ENCODE assay signal across 8 cellular contexts in genomic region chr2:19349911-19350677, GRCh38. TPM values are rescaled to one million over a fixed set of nuclear protein-coding genes. Genes with fewer than 3 reads are reported as not detected.
DNase-seq lines count a peak whose midpoint lies in the region; ATAC-seq and TF ChIP-seq lines count a peak whose summit lies in the region.

No MANE protein-coding gene starts in this region.

- in situ Hi-C loops in transverse colon (cut with MboI; ENCODE audit: low pct_ligation_motif_present in 1 of 4, low pct_unique_long_range_greater_than_20kb in 1 of 4, low sequenced_read_pairs in 3 of 4) = loop anchor here (25.0 kb wide), 3 partner anchors 588 to 963 kb away; no protein-coding TSS in a partner anchor

- no peak for ATAC-seq in Right ventricle myocardium inferior
- peak; percentile 55 for ATAC-seq in WTC11
- no peak for ATAC-seq in HG02973 (IDR thresholded peaks at IDR 0.05; ENCODE audit: unreplicated experiment)

- intact Hi-C loops in Right ventricle myocardium inferior (cut with DNase I) (loop anchor here (5.0 to 10.0 kb wide), 4 partner anchors 363 to 915 kb away; no protein-coding TSS in a partner anchor), cardiac septum (cut with DNase I) (no loop called here), transverse colon (cut with DNase I; ENCODE audit: low total_unique reads) (loop anchor here (10.0 kb wide), 2 partner anchors 355 to 1585 kb away; no protein-coding TSS in a partner anchor)

- no peak for TF ChIP-seq EP300 in transverse colon (IDR thresholded peaks at IDR 0.05; ENCODE audit: low read depth)

- no peak for TF ChIP-seq POLR2A in transverse colon (IDR thresholded peaks at IDR 0.05)

- peaks cover 87% of the 10 kb centered on the region for H3K27me3 Mint-ChIP-seq in WTC11 (ENCODE audit: low read depth)
- H3K27me3 Mint-ChIP-seq in endothelial cell (ENCODE audit: unreplicated experiment) = peaks cover 35% of the 10 kb centered on the region

- peaks cover 4 to 28% (median 8%) of the 10 kb centered on the region in 4 donors for H3K4me1 ChIP-seq in transverse colon

- peak overlapping the region; percentile 68 for H3K4me3 Mint-ChIP-seq in WTC11
- H3K4me3 Mint-ChIP-seq in endothelial cell (ENCODE audit: unreplicated experiment) = no peak overlapping the region

- no peaks in the 10 kb centered on the region for H3K9me3 ChIP-seq in transverse colon

- CTCF ChIA-PET in WTC11 (lab: Charles Lee) = interaction anchor here (0.7 to 4.5 kb wide), 11 partner anchors 10 to 829 kb away, joined by 3 to 73 read pairs (median 5); partner anchors contain the start of gene OSR1

- H3K27ac Mint-ChIP-seq in WTC11 = no peak overlapping the region
- H3K27ac Mint-ChIP-seq in endothelial cell (ENCODE audit: unreplicated experiment) = no peak overlapping the region

- H3K4me3 ChIP-seq in transverse colon = peak overlapping the region in 3 of 4 donors; percentile 7 to 23 (median 21)

- TF ChIP-seq CTCF in WTC11 (IDR thresholded peaks at IDR 0.05) = peak; percentile 93
- TF ChIP-seq CTCF in endothelial cell (IDR thresholded peaks at IDR 0.05; ENCODE audit: unreplicated experiment) = peak; percentile 92
- TF ChIP-seq CTCF in transverse colon (IDR thresholded peaks at IDR 0.05) = peak; percentile 77 to 84 (median 81)

- POLR2A ChIA-PET in WTC11 (lab: Charles Lee) = no interaction called here

- peak; percentile 77 for DNase-seq in Right ventricle myocardium inferior (ENCODE audit: missing footprints)
- no peak for DNase-seq in cardiac septum (ENCODE audit: low spot score)
- DNase-seq in WTC11 (ENCODE audit: low spot score) = peak; percentile 87
- peak; percentile 90 for DNase-seq in endothelial cell (ENCODE audit: low spot score)
- DNase-seq in mucosa of gallbladder (ENCODE audit: low spot score) = peak; percentile 54
- DNase-seq in transverse colon = peak; percentile 66
- DNase-seq in NCI-H2081 (lab: John Stamatoyannopoulos, UW) = no peak

- H3K27ac ChIP-seq in transverse colon = peak overlapping the region; percentile 11 to 94 (median 32)

- no peaks in the 10 kb centered on the region for H3K36me3 ChIP-seq in transverse colon

- H3K9me3 Mint-ChIP-seq in WTC11 = no peaks in the 10 kb centered on the region
- H3K9me3 Mint-ChIP-seq in endothelial cell (ENCODE audit: unreplicated experiment) = no peaks in the 10 kb centered on the region

- 43% methylated on average over 47 of the region's 47 CpGs; no CpG with 5 or more reads in 1 of the 2 donors for WGBS in transverse colon (ENCODE audit: low coverage in 1 of 2), 2 donors

- H3K4me1 Mint-ChIP-seq in WTC11 (peaks cover 28% of the 10 kb centered on the region), endothelial cell (ENCODE audit: unreplicated experiment) (peaks cover 13% of the 10 kb centered on the region)

- H3K36me3 Mint-ChIP-seq in WTC11 (0 out of 2 replicates have a peak, but pooled peaks cover 3% of the 10 kb centered on the region), endothelial cell (ENCODE audit: low read depth, unreplicated experiment) (no peaks in the 10 kb centered on the region)

- H3K27me3 ChIP-seq in transverse colon = peaks cover 46% of the 10 kb centered on the region

TF ChIP-seq in WTC11, 78 proteins besides CTCF, POLR2A, EP300 and RAD21 (continues in another document):
- TF ChIP-seq ZNF512 (CRISPR knock-in tag; IDR thresholded peaks at IDR 0.05; ENCODE audit: borderline replicate concordance) (no peak), MLX (CRISPR knock-in tag; IDR thresholded peaks at IDR 0.05) (no peak), OVOL2 (CRISPR knock-in tag; IDR thresholded peaks at IDR 0.05; ENCODE audit: borderline replicate concordance) (no peak), ATF3 (CRISPR knock-in tag; conservative IDR thresholded peaks at IDR 0.05) (no peak), ZNF423 (CRISPR knock-in tag; IDR thresholded peaks at IDR 0.05) (no peak), ZNF396 (CRISPR knock-in tag; IDR thresholded peaks at IDR 0.05; ENCODE audit: borderline replicate concordance) (no peak), SMAD3 (CRISPR knock-in tag; IDR thresholded peaks at IDR 0.05; ENCODE audit: borderline replicate concordance) (no peak), ATF1 (CRISPR knock-in tag; IDR thresholded peaks at IDR 0.05) (no peak), TP53 (CRISPR knock-in tag; IDR thresholded peaks at IDR 0.05) (0 out of 2 replicates have a peak, but pooled peaks have one; percentile 44), CDX4 (CRISPR knock-in tag; IDR thresholded peaks at IDR 0.05; ENCODE audit: borderline replicate concordance) (no peak), USF2 (CRISPR knock-in tag; IDR thresholded peaks at IDR 0.05) (no peak), ZNF317 (CRISPR knock-in tag; IDR thresholded peaks at IDR 0.05; ENCODE audit: borderline replicate concordance, low read depth) (0 out of 2 replicates have a peak, but pooled peaks have one; percentile 10), ZNF121 (CRISPR knock-in tag; IDR thresholded peaks at IDR 0.05) (no peak), HMGXB4 (CRISPR knock-in tag; IDR thresholded peaks at IDR 0.05) (peak; percentile 86), SOX15 (CRISPR knock-in tag; IDR thresholded peaks at IDR 0.05) (no peak), ZNF671 (CRISPR knock-in tag; IDR thresholded peaks at IDR 0.05) (no peak), ZSCAN18 (CRISPR knock-in tag; IDR thresholded peaks at IDR 0.05) (no peak), SP1 (CRISPR knock-in tag; conservative IDR thresholded peaks at IDR 0.05) (no peak)

RNA-seq across cellular contexts. Expression of gene OSR1, which starts 8.3 kb away (rescaled TPM):
- 6.3 TPM for total RNA-seq in Right ventricle myocardium inferior
- 1.4 TPM for total RNA-seq in cardiac septum
- 0.22 to 0.55 TPM (median 0.27 TPM) in 3 replicates for total RNA-seq in WTC11 (2021)
- total RNA-seq in endothelial cell (ENCODE audit: unreplicated experiment) = 0.26 TPM
- 4.9 TPM for total RNA-seq in mucosa of gallbladder
- total RNA-seq in transverse colon = 10 to 100 TPM in 1 of 4 donors, 1 to 10 TPM in 3; 1.4 to 15.7 (median 3.4) TPM

Comparison
In these comparisons a context has a peak if more than half of its experiments do, and no peak if none do; other contexts are left out.
1. DNase-seq: peak in Right ventricle myocardium inferior (single experiment), WTC11 (single experiment), endothelial cell (single experiment), mucosa of gallbladder (single experiment) and transverse colon (single experiment); none in cardiac septum (single experiment) and NCI-H2081 (0 of 2).
2. Peak in every context shown above with its lines, with median percentiles within 50 percentile points of each other: CTCF ChIP-seq.